In genomic region chr20:55333798-55334197, GRCh38 we compare ENCODE assay signal across 15 cellular contexts.
DNase-seq lines count a peak whose midpoint lies in the region; ATAC-seq and TF ChIP-seq lines count a peak whose summit lies in the region.
"Had no signal": no experiment of that assay in that cellular context is flagged by ENCODE, and none has a peak within 500 bp of the region (broad histone marks: within the 10 kb centered on the region; RNA-seq: fewer than 3 reads in every experiment).

No MANE protein-coding gene starts in this region.

- peaks cover 4% of the 10 kb centered on the region for H3K9me3 Mint-ChIP-seq in activated CD4-positive, alpha-beta T cell treated with anti-CD3 and anti-CD28 coated beads for 36 hours (ENCODE audit: low read depth)

- ATAC-seq in RWPE2 (ENCODE audit: low read depth), result peak; percentile 59
- no peak for ATAC-seq in HG02840 (IDR thresholded peaks at IDR 0.05; ENCODE audit: low FRiP score, unreplicated experiment)
- no peak for ATAC-seq in activated CD4-positive, alpha-beta T cell treated with anti-CD3 and anti-CD28 coated beads for 36 hours
- ATAC-seq: GM23338 had no signal

- no peaks in the 10 kb centered on the region for H3K4me1 ChIP-seq in RWPE2 (ENCODE audit: insufficient read depth, poor library complexity, severe bottlenecking)
- H3K4me1 ChIP-seq: Caco-2 had no signal

- CTCF ChIA-PET in activated CD4-positive, alpha-beta T cell treated with anti-CD3 and anti-CD28 coated beads for 36 hours (lab: Charles Lee), result no interaction called here

- no peaks in the 10 kb centered on the region for H3K36me3 ChIP-seq in RWPE2 (ENCODE audit: low read depth)

- no peak overlapping the region for H3K4me3 ChIP-seq in RWPE2 (ENCODE audit: severe bottlenecking)
- H3K4me3 ChIP-seq: GM23338 had no signal

- H3K27ac ChIP-seq in RWPE2 (ENCODE audit: poor library complexity, severe bottlenecking), result no peak overlapping the region

- TF ChIP-seq CTCF in RWPE2 (IDR thresholded peaks at IDR 0.05; ENCODE audit: poor library complexity, severe bottlenecking), result no peak

- no peak overlapping the region for H3K4me3 Mint-ChIP-seq in activated CD4-positive, alpha-beta T cell treated with anti-CD3 and anti-CD28 coated beads for 36 hours
- H3K4me3 Mint-ChIP-seq: CD8-positive, alpha-beta memory T cell; GM23338; HFFc6 had no signal

- POLR2A ChIA-PET in activated CD4-positive, alpha-beta T cell treated with anti-CD3 and anti-CD28 coated beads for 36 hours (lab: Charles Lee), result no interaction called here

- H3K9me3 ChIP-seq in RWPE2 (ENCODE audit: severe bottlenecking), result no peaks in the 10 kb centered on the region
- H3K9me3 ChIP-seq: Caco-2 had no signal

- intact Hi-C loops in activated CD4-positive, alpha-beta T cell treated with anti-CD3 and anti-CD28 coated beads for 36 hours (cut with DNase I, micrococcal nuclease), result loop anchor here in 1 of 2 experiments (10.0 kb wide), 1 partner anchor 241 kb away; no protein-coding TSS in a partner anchor

- DNase-seq in HT1080 (ENCODE audit: low read depth) (peak; percentile 38), RWPE2 (ENCODE audit: low spot score) (no peak), kidney tubule cell (ENCODE audit: low spot score) (peak; percentile 10), HPDE6-E6E7 (ENCODE audit: extremely low spot score) (no peak)
- DNase-seq in activated CD4-positive, alpha-beta T cell treated with anti-CD3 and anti-CD28 coated beads for 36 hours, result no peak
- DNase-seq: Caco-2; CD8-positive, alpha-beta memory T cell; DMS 273 treated with DMSO at 0.1 percent for 48 hours; EL; HCEC 1CT; HFFc6; IMR-90; KBM-7 had no signal

- no peak overlapping the region for H3K27ac Mint-ChIP-seq in activated CD4-positive, alpha-beta T cell treated with anti-CD3 and anti-CD28 coated beads for 36 hours
- H3K27ac Mint-ChIP-seq: CD8-positive, alpha-beta memory T cell; GM23338; HFFc6 had no signal

- no peaks in the 10 kb centered on the region for H3K4me1 Mint-ChIP-seq in activated CD4-positive, alpha-beta T cell treated with anti-CD3 and anti-CD28 coated beads for 36 hours
- H3K4me1 Mint-ChIP-seq: CD8-positive, alpha-beta memory T cell; GM23338 had no signal

- no peaks in the 10 kb centered on the region for H3K27me3 Mint-ChIP-seq in activated CD4-positive, alpha-beta T cell treated with anti-CD3 and anti-CD28 coated beads for 36 hours
- H3K27me3 Mint-ChIP-seq: CD8-positive, alpha-beta memory T cell had no signal

- no peaks in the 10 kb centered on the region for H3K27me3 ChIP-seq in RWPE2 (ENCODE audit: insufficient read depth, poor library complexity, severe bottlenecking)

- H3K36me3 Mint-ChIP-seq in activated CD4-positive, alpha-beta T cell treated with anti-CD3 and anti-CD28 coated beads for 36 hours (ENCODE audit: low read depth), result no peaks in the 10 kb centered on the region
- H3K36me3 Mint-ChIP-seq: CD8-positive, alpha-beta memory T cell had no signal

Comparison
In these comparisons a context has a peak if more than half of its experiments do, and no peak if none do; other contexts are left out.
1. DNase-seq: peak in HT1080 (single experiment) and kidney tubule cell (single experiment); none in RWPE2 (single experiment), activated CD4-positive, alpha-beta T cell treated with anti-CD3 and anti-CD28 coated beads for 36 hours (single experiment) and HPDE6-E6E7 (single experiment).